In the genomic region with DNA sequence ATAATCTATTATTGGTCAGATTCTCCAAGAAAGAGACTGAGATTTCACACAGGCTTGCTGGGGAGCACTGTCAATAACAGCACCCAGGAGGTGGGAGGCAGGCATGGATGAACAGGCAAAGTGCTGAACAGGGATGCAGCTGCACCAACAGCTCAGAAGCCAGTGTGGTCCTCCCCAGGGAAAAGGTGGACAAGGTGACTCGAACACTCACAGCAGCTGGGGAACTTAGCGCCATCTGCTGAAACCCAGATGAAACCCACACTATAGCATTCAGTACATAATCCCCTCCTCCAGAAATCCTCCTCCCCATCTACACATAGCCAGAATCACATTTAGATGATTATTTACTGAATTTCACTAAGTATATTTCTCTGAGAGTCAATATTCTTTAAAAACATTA, we compare ENCODE assay signal across 13 cellular contexts.
DNase-seq lines count a peak whose midpoint lies in the region; TF ChIP-seq lines count a peak whose summit lies in the region.
"Had no signal": no experiment of that assay in that cellular context is flagged by ENCODE, and none has a peak within 500 bp of the region (broad histone marks: within the 10 kb centered on the region; RNA-seq: fewer than 3 reads in every experiment).

No MANE protein-coding gene starts in this region.

- H3K9ac ChIP-seq in mesendoderm (ENCODE audit: low read length), result no peak overlapping the region

- no peak overlapping the region for H2AFZ ChIP-seq in OCI-LY7 (ENCODE audit: low read length)

- POLR2A ChIA-PET in OCI-LY7 (lab: Charles Lee), result no interaction called here

- H3K4me3 ChIP-seq in OCI-LY7 (ENCODE audit: low read depth, low read length, poor library complexity, severe bottlenecking) (no peak overlapping the region), mesendoderm (ENCODE audit: low read length) (no peak overlapping the region), foreskin fibroblast (ENCODE audit: low read depth in 1 of 2, low read length in 2 of 2) (no peak overlapping the region), left ventricle myocardium inferior (no peak overlapping the region)
- H3K4me3 ChIP-seq: ascending aorta, gastroesophageal sphincter, upper lobe of left lung had no signal

- H3K56ac ChIP-seq in mesendoderm (ENCODE audit: low read length), result no peak overlapping the region

- WGBS in mesendoderm (ENCODE audit: extremely low coverage, insufficient coverage, low lambda C conversion rate), result no CpG with 5 or more reads among the region's 2 CpGs

- H3K18ac ChIP-seq in mesendoderm (ENCODE audit: low read length), result no peak overlapping the region

- H3K9me3 ChIP-seq in OCI-LY7 (ENCODE audit: low read length) (no peaks in the 10 kb centered on the region), left ventricle myocardium inferior (replicated peaks) (no peaks in the 10 kb centered on the region)
- H3K9me3 ChIP-seq: ascending aorta, upper lobe of left lung had no signal

- DNase-seq in SKM-1 (lab: John Stamatoyannopoulos, UW; ENCODE audit: unreplicated experiment) (peak; percentile 17), SKM-1 treated with dmso at 0.1 percent for 144 hours (lab: John Stamatoyannopoulos, UW; ENCODE audit: unreplicated experiment) (no peak), OCI-LY7 (ENCODE audit: low spot score) (peak; percentile 69), mesendoderm (peak; percentile 2), NCI-H226 (no peak), foreskin fibroblast (no peak), left ventricle myocardium inferior (no peak)
- DNase-seq: activated T-cell treated with anti-CD3 and anti-CD28 coated beads, Interleukin-2, amount 50 U/mL, for 1 hour; effector memory CD8-positive, alpha-beta T cell; upper lobe of left lung had no signal

- H3K79me2 ChIP-seq in OCI-LY7 (ENCODE audit: insufficient read depth, low read depth, low read length) (no peaks in the 10 kb centered on the region), mesendoderm (ENCODE audit: control insufficient read depth, insufficient read depth, low read length) (no peaks in the 10 kb centered on the region)

- no peaks in the 10 kb centered on the region for H3K9me2 ChIP-seq in OCI-LY7 (ENCODE audit: insufficient read depth, low read length)

- no peak overlapping the region for H3K4ac ChIP-seq in mesendoderm (ENCODE audit: low read depth, low read length)

- H4K8ac ChIP-seq in mesendoderm (ENCODE audit: low read depth, low read length), result no peak overlapping the region

- no peak overlapping the region for H2AK5ac ChIP-seq in mesendoderm (ENCODE audit: low read length)

- no peak overlapping the region for H3K23ac ChIP-seq in mesendoderm (ENCODE audit: low read length)

- H4K5ac ChIP-seq in mesendoderm (ENCODE audit: low read length), result no peak overlapping the region

- peak; percentile 48; the same call in 1 of the 2 replicates for TF ChIP-seq CTCF in LNCAP (IDR thresholded peaks at IDR 0.05)
- peak; percentile 67 for TF ChIP-seq CTCF in OCI-LY7 (conservative IDR thresholded peaks at IDR 0.05; ENCODE audit: low read length)
- TF ChIP-seq CTCF in foreskin fibroblast (IDR thresholded peaks at IDR 0.05; ENCODE audit: low read depth, low read length), result no peak
- TF ChIP-seq CTCF in left ventricle myocardium inferior (IDR thresholded peaks at IDR 0.05; ENCODE audit: borderline replicate concordance), result no peak

- H3K36me3 ChIP-seq in OCI-LY7 (ENCODE audit: insufficient read depth, low read length) (no peaks in the 10 kb centered on the region), mesendoderm (ENCODE audit: control insufficient read depth, insufficient read depth, low read length) (no peaks in the 10 kb centered on the region), left ventricle myocardium inferior (no peaks in the 10 kb centered on the region)
- H3K36me3 ChIP-seq: ascending aorta, gastroesophageal sphincter, upper lobe of left lung had no signal

- H3K27me3 ChIP-seq in mesendoderm (ENCODE audit: insufficient read depth, low read length, poor library complexity) (no peaks in the 10 kb centered on the region), left ventricle myocardium inferior (ENCODE audit: low read depth) (no peaks in the 10 kb centered on the region)
- H3K27me3 ChIP-seq: ascending aorta, gastroesophageal sphincter, upper lobe of left lung had no signal

- intact Hi-C loops in OCI-LY7 (cut with micrococcal nuclease; ENCODE audit: unreplicated experiment), result no loop called here
- intact Hi-C loops in left ventricle myocardium inferior (cut with micrococcal nuclease), result no loop called here

- H3K79me1 ChIP-seq in mesendoderm (ENCODE audit: low read length), result no peaks in the 10 kb centered on the region

- H3K4me1 ChIP-seq in OCI-LY7 (ENCODE audit: insufficient read depth, low read length, poor library complexity, severe bottlenecking) (no peaks in the 10 kb centered on the region), mesendoderm (ENCODE audit: control insufficient read depth, low read depth, low read length) (no peaks in the 10 kb centered on the region), left ventricle myocardium inferior (no peaks in the 10 kb centered on the region)
- H3K4me1 ChIP-seq: ascending aorta, gastroesophageal sphincter, upper lobe of left lung had no signal

- no peak overlapping the region for H2BK15ac ChIP-seq in mesendoderm (replicated peaks; ENCODE audit: low read depth)

- H4K20me1 ChIP-seq in OCI-LY7 (ENCODE audit: insufficient read depth, low read length), result no peaks in the 10 kb centered on the region

- CTCF ChIA-PET in OCI-LY7 (lab: Charles Lee; ENCODE audit: unreplicated experiment), result no interaction called here

- BruUV-seq in OCI-LY7 (replicated peaks; lab: Mats Ljungman, UMichigan), result no TSS peak

- H3K4me2 ChIP-seq in OCI-LY7 (ENCODE audit: low read length) (no peak overlapping the region), mesendoderm (ENCODE audit: low read length) (no peak overlapping the region)

- no peak overlapping the region for H2BK5ac ChIP-seq in mesendoderm (ENCODE audit: low read length)

- H2BK120ac ChIP-seq in mesendoderm (ENCODE audit: low read depth, low read length), result no peak overlapping the region

- no peak overlapping the region for H3K27ac ChIP-seq in OCI-LY7 (ENCODE audit: low read depth, low read length, poor library complexity, severe bottlenecking)
- no peak overlapping the region for H3K27ac ChIP-seq in mesendoderm (ENCODE audit: low read depth, low read length)
- H3K27ac ChIP-seq in left ventricle myocardium inferior (replicated peaks), result no peak overlapping the region
- H3K27ac ChIP-seq: ascending aorta, gastroesophageal sphincter, upper lobe of left lung had no signal

Comparison
In these comparisons a context has a peak if more than half of its experiments do, and no peak if none do; other contexts are left out.
1. DNase-seq: peak in SKM-1 (single experiment), OCI-LY7 (single experiment) and mesendoderm (single experiment); none in SKM-1 treated with dmso at 0.1 percent for 144 hours (single experiment), NCI-H226 (single experiment), foreskin fibroblast (0 of 2) and left ventricle myocardium inferior (single experiment).
2. CTCF ChIP-seq: peak in LNCAP (single experiment) and OCI-LY7 (single experiment); none in foreskin fibroblast (single experiment) and left ventricle myocardium inferior (single experiment).